Comparison of ENCODE assay signal across 9 cellular contexts in genomic region chr14:61889914-61890351, GRCh38.
DNase-seq lines count a peak whose midpoint lies in the region; ATAC-seq and TF ChIP-seq lines count a peak whose summit lies in the region.
"Had no signal": no experiment of that assay in that cellular context is flagged by ENCODE, and none has a peak within 500 bp of the region (broad histone marks: within the 10 kb centered on the region; RNA-seq: fewer than 3 reads in every experiment).

No MANE protein-coding gene starts in this region.

- peak; percentile 10 for TF ChIP-seq CTCF in GM12865 (IDR thresholded peaks at IDR 0.05; ENCODE audit: insufficient read depth, low read depth, low read length, missing control alignments)
- TF ChIP-seq CTCF in Loucy (conservative IDR thresholded peaks at IDR 0.05; ENCODE audit: low read length) = peak; percentile 51
- no peak for TF ChIP-seq CTCF in osteocyte (IDR thresholded peaks at IDR 0.05)
- no peak for TF ChIP-seq CTCF in glutamatergic neuron (IDR thresholded peaks at IDR 0.05; ENCODE audit: partially characterized antibody, unreplicated experiment)

- DNase-seq in GM12865 (ENCODE audit: low read depth) = peak; percentile 82
- DNase-seq in central memory CD8-positive, alpha-beta T cell (ENCODE audit: low spot score in 2 of 2) = peak in 1 of 2 donors; percentile 11
- no peak for DNase-seq in midbrain (lab: John Stamatoyannopoulos, UW)
- DNase-seq in osteocyte (ENCODE audit: extremely low spot score, unreplicated experiment) = no peak
- DNase-seq in glutamatergic neuron = no peak
- no peak for DNase-seq in head of caudate nucleus

- H3K79me2 ChIP-seq in Loucy (ENCODE audit: insufficient read depth, low read length) = no peaks in the 10 kb centered on the region

- H3K9me3 Mint-ChIP-seq in central memory CD8-positive, alpha-beta T cell = no peaks in the 10 kb centered on the region
- H3K9me3 Mint-ChIP-seq in osteocyte (ENCODE audit: unreplicated experiment) = no peaks in the 10 kb centered on the region
- H3K9me3 Mint-ChIP-seq in glutamatergic neuron (ENCODE audit: unreplicated experiment) = peaks cover 2% of the 10 kb centered on the region

- peaks cover 19% of the 10 kb centered on the region for H3K4me1 Mint-ChIP-seq in central memory CD8-positive, alpha-beta T cell
- H3K4me1 Mint-ChIP-seq in osteocyte (ENCODE audit: unreplicated experiment) (no peaks in the 10 kb centered on the region), glutamatergic neuron (ENCODE audit: low read depth, unreplicated experiment) (peaks cover 7% of the 10 kb centered on the region)

- H3K9me3 ChIP-seq in Loucy (ENCODE audit: insufficient read depth, low read depth, low read length) = no peaks in the 10 kb centered on the region

- H3K27me3 ChIP-seq in Loucy (ENCODE audit: insufficient read depth, low read length, poor library complexity, severe bottlenecking) = no peaks in the 10 kb centered on the region

- intact Hi-C loops in head of caudate nucleus (cut with DNase I) = loop anchor here (10.0 kb wide), 1 partner anchor 225 kb away; no protein-coding TSS in a partner anchor

- no peak overlapping the region for H3K9ac ChIP-seq in Loucy (ENCODE audit: low read depth, low read length, poor library complexity, severe bottlenecking)

- H3K4me3 ChIP-seq in GM12865 (ENCODE audit: low read depth, low read length) (no peak overlapping the region), Loucy (ENCODE audit: low read length, poor library complexity, severe bottlenecking) (no peak overlapping the region)

- H3K27me3 Mint-ChIP-seq in central memory CD8-positive, alpha-beta T cell = no peaks in the 10 kb centered on the region
- peaks cover 29% of the 10 kb centered on the region for H3K27me3 Mint-ChIP-seq in osteocyte (ENCODE audit: unreplicated experiment)
- peaks cover 6% of the 10 kb centered on the region for H3K27me3 Mint-ChIP-seq in glutamatergic neuron (ENCODE audit: unreplicated experiment)
- H3K27me3 Mint-ChIP-seq: brain had no signal

- H3K4me1 ChIP-seq in Loucy (ENCODE audit: insufficient read depth, low read length, poor library complexity, severe bottlenecking) = no peaks in the 10 kb centered on the region

- H3K27ac Mint-ChIP-seq in central memory CD8-positive, alpha-beta T cell (ENCODE audit: low read depth) = peak overlapping the region; percentile 83
- no peak overlapping the region for H3K27ac Mint-ChIP-seq in osteocyte (ENCODE audit: unreplicated experiment)
- H3K27ac Mint-ChIP-seq in glutamatergic neuron (ENCODE audit: unreplicated experiment) = no peak overlapping the region

- H3K9me2 ChIP-seq in Loucy (replicated peaks; ENCODE audit: low read depth, low read length) = no peaks in the 10 kb centered on the region

- no peaks in the 10 kb centered on the region for H4K20me1 ChIP-seq in Loucy (ENCODE audit: insufficient read depth, low read length, poor library complexity, severe bottlenecking)

- H3K36me3 Mint-ChIP-seq in central memory CD8-positive, alpha-beta T cell (ENCODE audit: insufficient read depth) = no peaks in the 10 kb centered on the region
- H3K36me3 Mint-ChIP-seq in osteocyte (ENCODE audit: unreplicated experiment) = no peaks in the 10 kb centered on the region
- H3K36me3 Mint-ChIP-seq in glutamatergic neuron (ENCODE audit: unreplicated experiment) = peaks cover 3% of the 10 kb centered on the region
- H3K36me3 Mint-ChIP-seq: brain had no signal

- peak overlapping the region; percentile 75 for H2AFZ ChIP-seq in Loucy (ENCODE audit: low read length)

- peak overlapping the region; percentile 48 for H3K4me3 Mint-ChIP-seq in central memory CD8-positive, alpha-beta T cell
- H3K4me3 Mint-ChIP-seq in osteocyte (ENCODE audit: unreplicated experiment) = no peak overlapping the region
- H3K4me3 Mint-ChIP-seq in glutamatergic neuron (ENCODE audit: unreplicated experiment) = no peak overlapping the region
- H3K4me3 Mint-ChIP-seq: brain had no signal

- H3F3A ChIP-seq in Loucy (ENCODE audit: low read depth) = no peaks in the 10 kb centered on the region

- no peaks in the 10 kb centered on the region for H3K36me3 ChIP-seq in Loucy (ENCODE audit: insufficient read depth, low read length)

- peak; percentile 98 for ATAC-seq in GM21529 (IDR thresholded peaks at IDR 0.05; ENCODE audit: unreplicated experiment)
- ATAC-seq in central memory CD8-positive, alpha-beta T cell (replicated peaks; ENCODE audit: extremely low read depth, poor library complexity, severe bottlenecking) = peak; percentile 96

- H3K4me2 ChIP-seq in Loucy (ENCODE audit: low read depth, low read length, poor library complexity, severe bottlenecking) = no peak overlapping the region

Comparison
In these comparisons a context has a peak if more than half of its experiments do, and no peak if none do; other contexts are left out.
1. CTCF ChIP-seq: peak in GM12865 (single experiment) and Loucy (single experiment); none in osteocyte (single experiment) and glutamatergic neuron (single experiment).